ENCODE assay signal across 1 cellular context in the genomic region with DNA sequence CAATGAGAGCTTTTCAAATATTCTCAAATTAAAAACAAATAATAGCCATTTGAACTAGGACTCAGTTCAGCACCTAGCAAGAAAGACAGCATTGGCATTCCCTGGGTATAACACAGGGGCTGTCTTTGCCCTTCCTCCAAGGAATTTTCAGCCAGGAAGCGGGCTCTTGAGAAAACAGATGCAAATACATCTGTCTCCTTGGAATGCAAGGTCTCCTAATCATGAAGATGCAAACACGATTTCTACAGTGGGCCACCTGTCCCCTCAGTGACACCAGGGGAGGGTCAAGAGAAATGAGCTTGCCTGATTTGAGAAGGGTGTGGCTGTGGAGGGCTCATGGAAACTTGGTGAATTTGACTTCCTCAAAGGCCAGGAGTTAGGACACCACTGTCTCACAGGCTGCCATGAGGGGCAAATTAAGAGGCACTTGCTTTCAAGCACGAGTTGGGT.
TF ChIP-seq lines count a peak whose summit lies in the region.

No MANE protein-coding gene starts in this region.

TF ChIP-seq in HepG2, 621 proteins besides CTCF, POLR2A, EP300 and RAD21:
- TF ChIP-seq ZNF101 (CRISPR knock-in tag; IDR thresholded peaks at IDR 0.05; ENCODE audit: borderline replicate concordance, low read depth) (no peak), YEATS2 (CRISPR knock-in tag; IDR thresholded peaks at IDR 0.05; ENCODE audit: borderline replicate concordance) (no peak), POLR2G (IDR thresholded peaks at IDR 0.05; ENCODE audit: low read depth, low read length) (0 out of 2 replicates have a peak, but pooled peaks have one; percentile 14), SOX6 (IDR thresholded peaks at IDR 0.05) (no peak), SOX6 (CRISPR knock-in tag; IDR thresholded peaks at IDR 0.05) (no peak), RBM22 (optimal IDR thresholded peaks at IDR 0.05; ENCODE audit: low read length) (peak; percentile 97), POGZ (CRISPR knock-in tag; IDR thresholded peaks at IDR 0.05) (0 out of 2 replicates have a peak, but pooled peaks have one; percentile 5)
